2 cellular contexts compared by ENCODE assay signal in genomic region chr11:129618046-129618569, GRCh38.
TF ChIP-seq lines count a peak whose summit lies in the region.

No MANE protein-coding gene starts in this region.

TF ChIP-seq in GM23338, 12 proteins besides CTCF, POLR2A, EP300 and RAD21:
- no peak for TF ChIP-seq STAT1 (IDR thresholded peaks at IDR 0.05; ENCODE audit: unreplicated experiment)

TF ChIP-seq in H1, 55 proteins besides CTCF, POLR2A, EP300 and RAD21:
- TF ChIP-seq, protein P1, sequence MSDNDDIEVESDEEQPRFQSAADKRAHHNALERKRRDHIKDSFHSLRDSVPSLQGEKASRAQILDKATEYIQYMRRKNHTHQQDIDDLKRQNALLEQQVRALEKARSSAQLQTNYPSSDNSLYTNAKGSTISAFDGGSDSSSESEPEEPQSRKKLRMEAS (IDR thresholded peaks at IDR 0.05), result peak; percentile 44
- TF ChIP-seq SP4 (IDR thresholded peaks at IDR 0.05; ENCODE audit: low read length), result no peak
- TF ChIP-seq, protein P2, sequence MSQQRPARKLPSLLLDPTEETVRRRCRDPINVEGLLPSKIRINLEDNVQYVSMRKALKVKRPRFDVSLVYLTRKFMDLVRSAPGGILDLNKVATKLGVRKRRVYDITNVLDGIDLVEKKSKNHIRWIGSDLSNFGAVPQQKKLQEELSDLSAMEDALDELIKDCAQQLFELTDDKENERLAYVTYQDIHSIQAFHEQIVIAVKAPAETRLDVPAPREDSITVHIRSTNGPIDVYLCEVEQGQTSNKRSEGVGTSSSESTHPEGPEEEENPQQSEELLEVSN (IDR thresholded peaks at IDR 0.05), result peak; percentile 57
